In genomic region chr15:70245932-70246622, GRCh38 we compare ENCODE assay signal across 10 cellular contexts.
DNase-seq lines count a peak whose midpoint lies in the region; ATAC-seq and TF ChIP-seq lines count a peak whose summit lies in the region.
"Had no signal": no experiment of that assay in that cellular context is flagged by ENCODE, and none has a peak within 500 bp of the region (broad histone marks: within the 10 kb centered on the region; RNA-seq: fewer than 3 reads in every experiment).

No MANE protein-coding gene starts in this region.

- no peaks in the 10 kb centered on the region for H3K27me3 Mint-ChIP-seq in activated T-cell treated with anti-CD3 and anti-CD28 coated beads, Interleukin-2, amount 50 U/mL, for 24 hours
- H3K27me3 Mint-ChIP-seq in activated T-cell treated with anti-CD3 and anti-CD28 coated beads, Interleukin-2, amount 50 U/mL, for 4 hours (ENCODE audit: low read depth), result peaks cover 2% of the 10 kb centered on the region
- peaks cover 1 to 9% (median 2%) of the 10 kb centered on the region in 3 donors for H3K27me3 Mint-ChIP-seq in immature natural killer cell (ENCODE audit: low read depth in 3 of 3)

- no peaks in the 10 kb centered on the region for H3K27me3 ChIP-seq in SK-N-SH (ENCODE audit: insufficient read depth)
- H3K27me3 ChIP-seq: gastrocnemius medialis, ovary had no signal

- no peaks in the 10 kb centered on the region for H3K36me3 Mint-ChIP-seq in activated T-cell treated with anti-CD3 and anti-CD28 coated beads, Interleukin-2, amount 50 U/mL, for 24 hours (ENCODE audit: low read depth)
- H3K36me3 Mint-ChIP-seq in activated T-cell treated with anti-CD3 and anti-CD28 coated beads, Interleukin-2, amount 50 U/mL, for 4 hours (ENCODE audit: insufficient read depth), result no peaks in the 10 kb centered on the region
- H3K36me3 Mint-ChIP-seq in immature natural killer cell, result no peaks in the 10 kb centered on the region

- H3K9ac ChIP-seq in SK-N-SH, result no peak overlapping the region

- H3K4me3 Mint-ChIP-seq in activated T-cell treated with anti-CD3 and anti-CD28 coated beads, Interleukin-2, amount 50 U/mL, for 24 hours, result no peak overlapping the region
- H3K4me3 Mint-ChIP-seq in activated T-cell treated with anti-CD3 and anti-CD28 coated beads, Interleukin-2, amount 50 U/mL, for 4 hours, result no peak overlapping the region
- peak overlapping the region in 1 of 5 donors; percentile 40 for H3K4me3 Mint-ChIP-seq in immature natural killer cell

- no peak overlapping the region for H3K27ac Mint-ChIP-seq in activated T-cell treated with anti-CD3 and anti-CD28 coated beads, Interleukin-2, amount 50 U/mL, for 24 hours
- H3K27ac Mint-ChIP-seq in immature natural killer cell, result no peak overlapping the region

- TF ChIP-seq CTCF in SK-N-SH (IDR thresholded peaks at IDR 0.05), result no peak

- peak in 1 of 2 experiments; percentile 34; a peak in 1 of 4 replicates for TF ChIP-seq EP300 in SK-N-SH (IDR thresholded peaks at IDR 0.05; ENCODE audit: borderline replicate concordance in 1 of 2, low read depth in 1 of 2, low read length in 1 of 2)

- peaks cover 40% of the 10 kb centered on the region for H3K4me1 Mint-ChIP-seq in activated T-cell treated with anti-CD3 and anti-CD28 coated beads, Interleukin-2, amount 50 U/mL, for 24 hours (ENCODE audit: low read depth)
- H3K4me1 Mint-ChIP-seq in activated T-cell treated with anti-CD3 and anti-CD28 coated beads, Interleukin-2, amount 50 U/mL, for 4 hours (ENCODE audit: low read depth), result peaks cover 37% of the 10 kb centered on the region
- peaks cover 11 to 26% of the 10 kb centered on the region in 2 donors for H3K4me1 Mint-ChIP-seq in immature natural killer cell

- H3K27ac ChIP-seq in SK-N-SH (ENCODE audit: low read depth in 2 of 2, low read length in 1 of 2), result peak overlapping the region in 1 of 2 experiments; percentile 44; a peak in 2 of 4 replicates
- H3K27ac ChIP-seq: gastrocnemius medialis, ovary had no signal

- intact Hi-C loops in left cardiac atrium (cut with DNase I), result no loop called here

- ATAC-seq in activated T-cell treated with anti-CD3 and anti-CD28 coated beads, Interleukin-2, amount 50 U/mL, for 4 hours, result no peak
- peak; percentile 48 to 80 for ATAC-seq in left cardiac atrium
- ATAC-seq: gastrocnemius medialis had no signal

- POLR2A ChIA-PET in SK-N-SH (lab: Yijun Ruan, JAX), result no interaction called here

- H3K4me3 ChIP-seq in SK-N-SH (ENCODE audit: low read depth in 2 of 2, low read length in 1 of 2), result no peak overlapping the region
- H3K4me3 ChIP-seq: gastrocnemius medialis, ovary had no signal

- H3K4me2 ChIP-seq in SK-N-SH, result no peak overlapping the region

- no peaks in the 10 kb centered on the region for H4K20me1 ChIP-seq in SK-N-SH (ENCODE audit: insufficient read depth)

- DNase-seq in activated T-cell treated with anti-CD3 and anti-CD28 coated beads, Interleukin-2, amount 50 U/mL, for 24 hours, result peak; percentile 29
- DNase-seq in activated T-cell treated with anti-CD3 and anti-CD28 coated beads, Interleukin-2, amount 50 U/mL, for 4 hours, result no peak
- DNase-seq in SK-N-SH, result no peak
- peak; percentile 44 for DNase-seq in left cardiac atrium
- peak; percentile 23 for DNase-seq in stromal cell of bone marrow (ENCODE audit: low read depth)
- no peak for DNase-seq in immature natural killer cell
- DNase-seq in stimulated activated CD4-positive, alpha-beta T cell treated with anti-CD3 and anti-CD28 coated beads, Interleukin-2, amount 100 ng/mL, for 48 hours, result no peak
- no peak for DNase-seq in Kasumi-1 (lab: John Stamatoyannopoulos, UW)

- H3F3A ChIP-seq in SK-N-SH (replicated peaks; ENCODE audit: insufficient read depth), result no peaks in the 10 kb centered on the region

- no peaks in the 10 kb centered on the region for H3K9me3 Mint-ChIP-seq in activated T-cell treated with anti-CD3 and anti-CD28 coated beads, Interleukin-2, amount 50 U/mL, for 24 hours
- no peaks in the 10 kb centered on the region for H3K9me3 Mint-ChIP-seq in activated T-cell treated with anti-CD3 and anti-CD28 coated beads, Interleukin-2, amount 50 U/mL, for 4 hours
- no peaks in the 10 kb centered on the region for H3K9me3 Mint-ChIP-seq in immature natural killer cell

- no peak overlapping the region for H2AFZ ChIP-seq in SK-N-SH (ENCODE audit: low read depth)

- no peak for TF ChIP-seq RAD21 in SK-N-SH (IDR thresholded peaks at IDR 0.05; ENCODE audit: low read length)

- no peaks in the 10 kb centered on the region for H3K9me2 ChIP-seq in SK-N-SH

- CTCF ChIA-PET in SK-N-SH (lab: Yijun Ruan, JAX), result no interaction called here

- no peaks in the 10 kb centered on the region for H3K36me3 ChIP-seq in SK-N-SH (replicated peaks in 1 of 2; ENCODE audit: control insufficient read depth in 1 of 2, insufficient read depth in 2 of 2, low read length in 1 of 2)
- H3K36me3 ChIP-seq: gastrocnemius medialis, ovary had no signal

- no peaks in the 10 kb centered on the region for H3K9me3 ChIP-seq in SK-N-SH
- H3K9me3 ChIP-seq: gastrocnemius medialis, ovary had no signal

- peaks cover 8 to 46% of the 10 kb centered on the region in 2 experiments; a peak in 1 of 4 replicates for H3K4me1 ChIP-seq in SK-N-SH (ENCODE audit: control insufficient read depth in 1 of 2, insufficient read depth in 2 of 2, low read depth in 1 of 2, low read length in 1 of 2)

- H3K79me2 ChIP-seq in SK-N-SH (ENCODE audit: insufficient read depth), result no peaks in the 10 kb centered on the region

- whole genome bisulfite sequencing in SK-N-SH (ENCODE audit: low lambda C conversion rate), result 79% methylated on average over 12 of the region's 12 CpGs

TF ChIP-seq in SK-N-SH, 30 proteins besides CTCF, POLR2A, EP300 and RAD21:
- TF ChIP-seq NRF1 (IDR thresholded peaks at IDR 0.05; ENCODE audit: low read depth, low read length), result no peak
- peak; percentile 56; the same call in 1 of the 2 replicates for TF ChIP-seq FOSL2 (IDR thresholded peaks at IDR 0.05; ENCODE audit: borderline replicate concordance, low read depth)
- TF ChIP-seq MXI1 (IDR thresholded peaks at IDR 0.05; ENCODE audit: low read depth, low read length), result no peak
- peak; percentile 30; the same call in 1 of the 2 replicates for TF ChIP-seq TCF12 (IDR thresholded peaks at IDR 0.05)
- TF ChIP-seq RXRA (IDR thresholded peaks at IDR 0.05; ENCODE audit: borderline replicate concordance, low read depth), result peak; percentile 54; the same call in 1 of the 2 replicates
- TF ChIP-seq GATA2 (CRISPR knock-in tag; IDR thresholded peaks at IDR 0.05), result no peak
- no peak for TF ChIP-seq NFIC (IDR thresholded peaks at IDR 0.05; ENCODE audit: borderline replicate concordance)
- TF ChIP-seq PBX3 (IDR thresholded peaks at IDR 0.05), result no peak
- peak; percentile 26; the same call in 1 of the 2 replicates for TF ChIP-seq JUND (IDR thresholded peaks at IDR 0.05)
- no peak for TF ChIP-seq POLR2AphosphoS5 (IDR thresholded peaks at IDR 0.05; ENCODE audit: low read depth, low read length)

Comparison
In these comparisons a context has a peak if more than half of its experiments do, and no peak if none do; other contexts are left out.
1. DNase-seq: peak in activated T-cell treated with anti-CD3 and anti-CD28 coated beads, Interleukin-2, amount 50 U/mL, for 24 hours (single experiment), left cardiac atrium (single experiment) and stromal cell of bone marrow (single experiment); none in activated T-cell treated with anti-CD3 and anti-CD28 coated beads, Interleukin-2, amount 50 U/mL, for 4 hours (single experiment), SK-N-SH (single experiment), immature natural killer cell (0 of 3), stimulated activated CD4-positive, alpha-beta T cell treated with anti-CD3 and anti-CD28 coated beads, Interleukin-2, amount 100 ng/mL, for 48 hours (0 of 2) and Kasumi-1 (0 of 2).
2. ATAC-seq: peak in left cardiac atrium (2 of 2); none in activated T-cell treated with anti-CD3 and anti-CD28 coated beads, Interleukin-2, amount 50 U/mL, for 4 hours (0 of 2).